8 cellular contexts compared by ENCODE assay signal in the genomic region with DNA sequence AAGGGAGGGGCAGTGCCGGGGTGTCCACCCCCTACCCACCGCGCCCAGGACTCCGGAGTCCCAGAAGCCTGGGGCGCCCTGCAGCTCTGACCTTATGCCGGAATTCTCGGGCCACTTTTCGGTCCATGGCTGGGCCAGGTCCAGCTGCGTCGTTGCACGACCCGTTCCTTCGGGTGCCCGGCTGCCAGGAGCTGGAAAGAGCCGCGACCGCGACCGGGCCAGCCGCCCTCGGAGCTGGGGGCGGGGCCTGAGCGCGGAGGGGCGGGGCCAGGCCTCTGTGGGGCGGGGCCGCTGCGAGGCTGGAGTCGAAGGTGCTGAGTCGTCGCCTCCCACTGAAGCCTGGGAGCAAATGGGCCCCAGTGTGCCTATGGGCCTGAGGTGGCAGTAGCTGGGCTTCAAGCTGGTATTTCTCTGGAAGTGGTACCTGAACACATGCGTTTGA. TPM values are rescaled to one million over a fixed set of nuclear protein-coding genes. Genes with fewer than 3 reads are reported as not detected.
DNase-seq lines count a peak whose midpoint lies in the region; ATAC-seq, FAIRE-seq and TF ChIP-seq lines count a peak whose summit lies in the region.

A gene (minus strand): TSS at position 236 of the 442 bp plus-strand sequence. CDS start 109 bp downstream, at position 127.

- no peak for FAIRE-seq in A549 (lab: Jason Lieb, UNC)

- TF ChIP-seq EP300 in A549 (IDR thresholded peaks at IDR 0.05): no peak

- TF ChIP-seq CTCF in A549 (IDR thresholded peaks at IDR 0.05) (no peak), natural killer cell (IDR thresholded peaks at IDR 0.05) (no peak)

- no peak within 1 kb of the TSS for H3K27ac Mint-ChIP-seq in natural killer cell

- ATAC-seq in A549: peak; percentile 77 to 90
- ATAC-seq in natural killer cell: peak in 2 of 3 donors; percentile 60 to 75
- no peak for ATAC-seq in GM18873 (IDR thresholded peaks at IDR 0.05; ENCODE audit: low FRiP score, unreplicated experiment)
- no peak for ATAC-seq in HG02610 (IDR thresholded peaks at IDR 0.05; ENCODE audit: unreplicated experiment)
- ATAC-seq in GM19452 (IDR thresholded peaks at IDR 0.05; ENCODE audit: unreplicated experiment): no peak

- CTCF ChIA-PET in A549 (lab: Yijun Ruan, JAX): interaction anchor here (0.7 to 3.8 kb wide), 7 partner anchors 16 to 314 kb away, joined by 3 to 34 read pairs (median 5); no protein-coding TSS in a partner anchor

- H3K27me3 Mint-ChIP-seq in natural killer cell (ENCODE audit: low read depth in 2 of 2): peaks cover 35 to 44% of the 10 kb centered on the region in 2 donors

- peak within 1 kb of the TSS; percentile 53 for H3K4me3 ChIP-seq in A549

- no peak for TF ChIP-seq POLR2A in A549 (IDR thresholded peaks at IDR 0.05; ENCODE audit: low read length)

- H3K4me2 ChIP-seq in A549: peak within 1 kb of the TSS; percentile 77

- H3K4me1 Mint-ChIP-seq in natural killer cell: peaks cover 0 to 6% of the 10 kb centered on the region in 2 donors

- intact Hi-C loops in natural killer cell (cut with micrococcal nuclease): no loop called here

- 8% methylated on average over 6 of the region's 32 CpGs for WGBS in A549 (ENCODE audit: missing lambda C conversion rate)

- POLR2A ChIA-PET in A549 (lab: Yijun Ruan, JAX): no interaction called here

- TF ChIP-seq RAD21 in A549 (conservative IDR thresholded peaks at IDR 0.05 in 1 of 2, IDR thresholded peaks at IDR 0.05 in 1 of 2): no peak

- H3K27ac ChIP-seq in A549: peak within 1 kb of the TSS; percentile 36 to 82

- H3K9me3 ChIP-seq in A549: no peaks in the 10 kb centered on the region

- DNase-seq in A549 (ENCODE audit: low read depth in 1 of 2, low spot score in 1 of 2) (peak; percentile 44 to 61), NCI-H526 treated with DMSO at 0.1 percent for 48 hours (lab: John Stamatoyannopoulos, UW) (peak; percentile 57), dermis blood vessel endothelial cell (peak; percentile 11), natural killer cell (no peak), RPMI8226 (no peak)

- no peaks in the 10 kb centered on the region for H3K36me3 Mint-ChIP-seq in natural killer cell

- H3K4me1 ChIP-seq in A549: peaks cover 24% of the 10 kb centered on the region

- H3K9me3 Mint-ChIP-seq in natural killer cell: no peaks in the 10 kb centered on the region

- peak within 1 kb of the TSS; percentile 21 for H3K4me3 Mint-ChIP-seq in natural killer cell

TF ChIP-seq in A549, 52 proteins besides CTCF, POLR2A, EP300 and RAD21:
- TF ChIP-seq FOSB (CRISPR knock-in tag; IDR thresholded peaks at IDR 0.05) (no peak), NPAS2 (CRISPR knock-in tag; IDR thresholded peaks at IDR 0.05; ENCODE audit: borderline replicate concordance) (no peak), SREBF2 (IDR thresholded peaks at IDR 0.05) (no peak), JUNB (IDR thresholded peaks at IDR 0.05) (no peak), CEBPB (IDR thresholded peaks at IDR 0.05) (no peak), RARB (CRISPR knock-in tag; IDR thresholded peaks at IDR 0.05) (no peak), POLR2AphosphoS2 (conservative IDR thresholded peaks at IDR 0.05; ENCODE audit: low read length) (no peak), ZSCAN20 (CRISPR knock-in tag; IDR thresholded peaks at IDR 0.05) (no peak), CBX8 (IDR thresholded peaks at IDR 0.05) (no peak), RNF2 (IDR thresholded peaks at IDR 0.05; ENCODE audit: borderline replicate concordance, low read depth) (no peak)
- TF ChIP-seq, protein P1, sequence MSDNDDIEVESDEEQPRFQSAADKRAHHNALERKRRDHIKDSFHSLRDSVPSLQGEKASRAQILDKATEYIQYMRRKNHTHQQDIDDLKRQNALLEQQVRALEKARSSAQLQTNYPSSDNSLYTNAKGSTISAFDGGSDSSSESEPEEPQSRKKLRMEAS (IDR thresholded peaks at IDR 0.05): no peak
- TF ChIP-seq, protein P2, sequence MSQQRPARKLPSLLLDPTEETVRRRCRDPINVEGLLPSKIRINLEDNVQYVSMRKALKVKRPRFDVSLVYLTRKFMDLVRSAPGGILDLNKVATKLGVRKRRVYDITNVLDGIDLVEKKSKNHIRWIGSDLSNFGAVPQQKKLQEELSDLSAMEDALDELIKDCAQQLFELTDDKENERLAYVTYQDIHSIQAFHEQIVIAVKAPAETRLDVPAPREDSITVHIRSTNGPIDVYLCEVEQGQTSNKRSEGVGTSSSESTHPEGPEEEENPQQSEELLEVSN (IDR thresholded peaks at IDR 0.05; ENCODE audit: borderline replicate concordance, low read depth): no peak

RNA-seq across cellular contexts. Expression of the gene that starts here (rescaled TPM):
- 8.6 and 10.4 TPM in 2 replicates for polyA plus RNA-seq in A549 (2011; rRNA removed)
- polyA plus RNA-seq in A549 (2012; cell fraction: cytosol; rRNA removed): 1.7 and 1.8 TPM in 2 replicates
- 2.7 and 3.1 TPM in 2 replicates for polyA plus RNA-seq in A549 (2012; cell fraction: nucleus; rRNA removed)
- 1.8 to 3.2 TPM (median 2.8 TPM) in 3 replicates for polyA plus RNA-seq in A549 (2017; fragmentation: RNase III; extraction: RNeasy Plus Mini Kit Qiagen cat#74134 plus additional on column Dnase treatment)
- 6.1 and 7.9 TPM in 2 replicates for polyA minus RNA-seq in A549 (2011; rRNA and poly(A)+ RNA removed)
- total RNA-seq in dermis blood vessel endothelial cell: not detected in 2 replicates
- not detected for total RNA-seq in natural killer cell

Comparison
In these comparisons a context has a peak if more than half of its experiments do, and no peak if none do; other contexts are left out.
1. Peak in DNase-seq in dermis blood vessel endothelial cell; RNA of the gene not detected or under 1 TPM.
2. Peak in ATAC-seq in natural killer cell; RNA of the gene not detected or under 1 TPM.
3. ATAC-seq: peak in A549 (2 of 2); none in GM18873 (single experiment), HG02610 (single experiment) and GM19452 (single experiment).
4. DNase-seq: peak in A549 (2 of 2) and NCI-H526 treated with DMSO at 0.1 percent for 48 hours (single experiment); none in natural killer cell (single experiment) and RPMI8226 (single experiment).